ENCODE assay signal across 9 cellular contexts in genomic region chr12:51424094-51424661, GRCh38. TPM values are rescaled to one million over a fixed set of nuclear protein-coding genes. Genes with fewer than 3 reads are reported as not detected.
DNase-seq lines count a peak whose midpoint lies in the region.
"Had no signal": no experiment of that assay in that cellular context is flagged by ENCODE, and none has a peak within 500 bp of the region (broad histone marks: within the 10 kb centered on the region; RNA-seq: fewer than 3 reads in every experiment).

No MANE protein-coding gene starts in this region.

- no peaks in the 10 kb centered on the region for H3K36me3 ChIP-seq in thymus (ENCODE audit: control insufficient read depth, insufficient read depth)

- peaks cover 13% of the 10 kb centered on the region for H3K4me1 Mint-ChIP-seq in activated naive CD4-positive, alpha-beta T cell treated with anti-CD3 and anti-CD28 coated beads for 36 hours (ENCODE audit: low read depth)
- H3K4me1 Mint-ChIP-seq in activated naive CD8-positive, alpha-beta T cell (ENCODE audit: low read depth): peaks cover 10% of the 10 kb centered on the region

- CTCF ChIA-PET in activated naive CD4-positive, alpha-beta T cell treated with anti-CD3 and anti-CD28 coated beads for 36 hours (lab: Charles Lee): interaction anchor here (0.6 to 9.3 kb wide), 7 partner anchors 23 to 451 kb away, joined by 3 to 142 read pairs (median 5); no protein-coding TSS in a partner anchor

- WGBS in thymus: 40% methylated on average over 10 of the region's 10 CpGs

- no peak for DNase-seq in activated naive CD4-positive, alpha-beta T cell treated with anti-CD3 and anti-CD28 coated beads for 36 hours
- DNase-seq in activated naive CD4-positive, alpha-beta T cell treated with Interleukin-2 at 50 U/mL for 16 hours: no peak
- no peak for DNase-seq in hypothalamus (lab: John Stamatoyannopoulos, UW)
- no peak for DNase-seq in activated CD4-positive, CD25-positive, alpha-beta regulatory T cell treated with anti-CD3 and anti-CD28 coated beads, Interleukin-2, amount 50 U/mL, for 72 hours
- no peak for DNase-seq in cerebellar nuclear complex (lab: John Stamatoyannopoulos, UW)

- H3K9me3 Mint-ChIP-seq in activated naive CD4-positive, alpha-beta T cell treated with anti-CD3 and anti-CD28 coated beads for 36 hours: no peaks in the 10 kb centered on the region
- H3K9me3 Mint-ChIP-seq in activated naive CD8-positive, alpha-beta T cell (ENCODE audit: low read depth): no peaks in the 10 kb centered on the region

- H3K9me3 ChIP-seq in thymus (ENCODE audit: control insufficient read depth): no peaks in the 10 kb centered on the region

- H3K27me3 Mint-ChIP-seq in activated naive CD4-positive, alpha-beta T cell treated with anti-CD3 and anti-CD28 coated beads for 36 hours (ENCODE audit: low read depth): no peaks in the 10 kb centered on the region
- H3K27me3 Mint-ChIP-seq in activated naive CD8-positive, alpha-beta T cell: no peaks in the 10 kb centered on the region

- no peaks in the 10 kb centered on the region for H3K36me3 Mint-ChIP-seq in activated naive CD4-positive, alpha-beta T cell treated with anti-CD3 and anti-CD28 coated beads for 36 hours (ENCODE audit: low read depth)
- no peaks in the 10 kb centered on the region for H3K36me3 Mint-ChIP-seq in activated naive CD8-positive, alpha-beta T cell

- H3K27ac Mint-ChIP-seq in activated naive CD4-positive, alpha-beta T cell treated with anti-CD3 and anti-CD28 coated beads for 36 hours: no peak overlapping the region
- H3K27ac Mint-ChIP-seq in activated naive CD8-positive, alpha-beta T cell: no peak overlapping the region

- H3K27ac ChIP-seq in layer of hippocampus (ENCODE audit: low read depth, low read length) (peak overlapping the region; percentile 66), thymus (ENCODE audit: low read depth) (no peak overlapping the region)

- peak overlapping the region; percentile 63 for H3K4me3 ChIP-seq in thymus (ENCODE audit: low read length)

- intact Hi-C loops in activated naive CD4-positive, alpha-beta T cell treated with anti-CD3 and anti-CD28 coated beads for 36 hours (cut with micrococcal nuclease): loop anchor here (2.0 to 5.0 kb wide), 2 partner anchors 59 to 168 kb away; partner anchors contain the start of gene SCN8A

- peak overlapping the region; percentile 74 for H3K4me3 Mint-ChIP-seq in activated naive CD4-positive, alpha-beta T cell treated with anti-CD3 and anti-CD28 coated beads for 36 hours
- peak overlapping the region; percentile 85 for H3K4me3 Mint-ChIP-seq in activated naive CD8-positive, alpha-beta T cell

- peaks cover 26% of the 10 kb centered on the region for H3K4me1 ChIP-seq in thymus (ENCODE audit: control insufficient read depth, insufficient read depth, low read length)

- H3K27me3 ChIP-seq in layer of hippocampus (ENCODE audit: control insufficient read depth, insufficient read depth, low read length) (no peaks in the 10 kb centered on the region), thymus (ENCODE audit: control insufficient read depth, insufficient read depth) (peaks cover 4% of the 10 kb centered on the region)

RNA-seq across cellular contexts. Expression of gene SLC4A8, which starts 0.5 kb away (rescaled TPM):
- 1 to 10 TPM in 1 of 2 experiments, under 1 TPM in 1; 0.89 to 1.8 TPM for total RNA-seq in activated naive CD4-positive, alpha-beta T cell treated with anti-CD3 and anti-CD28 coated beads for 36 hours
- 1.2 TPM for polyA plus RNA-seq in thymus

RNA-seq across cellular contexts. Expression of gene GALNT6, which starts 33.0 kb away (rescaled TPM):
- 1 to 10 TPM; 5.1 to 5.4 TPM for total RNA-seq in activated naive CD4-positive, alpha-beta T cell treated with anti-CD3 and anti-CD28 coated beads for 36 hours
- polyA plus RNA-seq in thymus: 3.7 TPM
- total RNA-seq: NCI-H460 had no signal
